Comparison of ENCODE assay signal across 8 cellular contexts in the genomic region with DNA sequence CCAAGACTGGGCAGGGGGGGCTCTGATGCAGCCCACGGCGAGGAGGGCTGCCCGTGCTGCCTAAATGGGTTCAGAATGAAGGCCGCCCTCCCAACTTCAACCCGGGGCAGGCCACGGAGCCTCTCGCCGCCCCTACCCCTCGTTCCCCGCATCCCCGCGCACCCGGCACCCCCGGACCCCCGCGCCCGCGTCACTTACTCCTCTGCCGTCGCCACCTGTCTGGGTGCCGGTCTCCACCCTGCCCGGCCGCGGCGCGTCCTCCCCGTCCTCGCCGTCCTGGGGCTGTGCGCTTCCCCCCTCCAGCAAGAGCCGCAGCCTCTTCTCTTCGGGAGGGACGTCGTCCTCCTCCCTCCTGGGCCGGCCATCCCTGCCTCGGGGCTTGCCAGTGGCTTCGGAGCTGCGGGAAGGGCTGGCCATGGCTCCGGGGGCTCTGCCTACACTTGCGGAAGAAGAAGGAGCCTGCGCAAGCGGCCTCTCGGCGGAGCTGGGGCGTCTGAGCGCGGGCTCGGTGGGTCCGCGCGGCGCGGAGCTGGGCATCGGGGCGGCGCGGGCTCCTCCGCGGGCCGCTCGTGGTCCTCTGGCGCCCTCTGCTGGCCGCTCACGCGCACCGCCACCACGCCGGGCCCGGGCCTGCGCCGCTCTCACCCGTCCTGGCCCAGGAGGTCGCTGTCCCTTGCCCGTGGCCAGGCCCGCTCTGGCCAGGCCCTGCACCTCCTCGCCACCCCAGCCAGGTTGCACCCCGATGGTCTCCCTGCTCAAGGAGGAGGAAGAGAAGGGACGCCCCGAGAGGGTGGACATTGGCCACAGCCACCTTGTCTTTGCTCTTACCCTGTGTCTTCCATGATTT. TPM values are rescaled to one million over a fixed set of nuclear protein-coding genes. Genes with fewer than 3 reads are reported as not detected.
DNase-seq lines count a peak whose midpoint lies in the region; ATAC-seq and TF ChIP-seq lines count a peak whose summit lies in the region.
"Not testable (repeated sequence)": the region's sequence is repeated elsewhere in the genome, so short reads cannot be mapped to it uniquely, and the experiment has no call there.

No MANE protein-coding gene starts in this region.

- not testable (repeated sequence) for H3K27me3 ChIP-seq in RWPE2 (ENCODE audit: insufficient read depth, poor library complexity, severe bottlenecking); upper lobe of left lung

- H3K4me3 ChIP-seq in Jurkat, Clone E6-1 (ENCODE audit: low read length) = peak overlapping the region; percentile 24
- not testable (repeated sequence) for H3K4me3 ChIP-seq in RWPE2 (ENCODE audit: severe bottlenecking)
- H3K4me3 ChIP-seq in skin epidermis (peak overlapping the region in 4 of 7 experiments; percentile 22 to 48 (median 35)), upper lobe of left lung (peak overlapping the region in 3 of 4 donors; percentile 38 to 48 (median 47))

- not testable (repeated sequence) for H3K9me3 ChIP-seq in RWPE2 (ENCODE audit: severe bottlenecking); upper lobe of left lung

- DNase-seq in G401 (ENCODE audit: low spot score) (peak; percentile 27), activated T-cell treated with anti-CD3 and anti-CD28 coated beads for 48 hours (ENCODE audit: low read depth) (peak; percentile 68), left colon (peak in 1 of 2 donors; percentile 60), upper lobe of left lung (peak; percentile 77 to 97)
- DNase-seq in Jurkat, Clone E6-1 (ENCODE audit: low read depth, low spot score); RWPE2 (ENCODE audit: low spot score): not testable (repeated sequence)
- peak; percentile 59 for DNase-seq in effector CD4-positive, alpha-beta T cell

- TF ChIP-seq POLR2A in upper lobe of left lung (IDR thresholded peaks at IDR 0.05) = not testable (repeated sequence)

- 7% methylated on average over 20 of the region's 79 CpGs; no CpG with 5 or more reads in 1 of the 2 donors for WGBS in upper lobe of left lung, 2 donors

- intact Hi-C loops in left colon (cut with DNase I, micrococcal nuclease) = not testable (repeated sequence)

- H3K36me3 ChIP-seq in RWPE2 (ENCODE audit: low read depth); upper lobe of left lung: not testable (repeated sequence)

- not testable (repeated sequence) for H3K4me1 ChIP-seq in RWPE2 (ENCODE audit: insufficient read depth, poor library complexity, severe bottlenecking); upper lobe of left lung

- H3K27ac ChIP-seq in RWPE2 (ENCODE audit: poor library complexity, severe bottlenecking) = not testable (repeated sequence)
- H3K27ac ChIP-seq in skin epidermis (peak overlapping the region in 2 of 21 experiments; percentile 14 to 26), upper lobe of left lung (peak overlapping the region in 1 of 4 donors; percentile 66)

- TF ChIP-seq EP300 in upper lobe of left lung (IDR thresholded peaks at IDR 0.05) = not testable (repeated sequence)

- in situ Hi-C loops in G401 (cut with HindIII; ENCODE audit: low sequenced_read_pairs) = not testable (repeated sequence)

- ATAC-seq in RWPE2 (ENCODE audit: low read depth) (peak; percentile 84), left colon (peak; percentile 83), upper lobe of left lung (ENCODE audit: low FRiP score in 2 of 2) (peak in 1 of 2 donors; percentile 95)

- TF ChIP-seq CTCF in RWPE2 (IDR thresholded peaks at IDR 0.05; ENCODE audit: poor library complexity, severe bottlenecking) = peak; percentile 41
- peak in 5 of 6 experiments; percentile 30 to 88 (median 42) for TF ChIP-seq CTCF in upper lobe of left lung (IDR thresholded peaks at IDR 0.05)

RNA-seq across cellular contexts. Expression of a gene that starts 59.3 kb away (rescaled TPM):
- not detected in 2 replicates for total RNA-seq in G401 (2014; rRNA removed; shearing (Covaris generic))
- polyA plus RNA-seq in Jurkat, Clone E6-1 (2012; ENCODE audit: insufficient read depth, insufficient read length) = not detected
- total RNA-seq in left colon (not detected), upper lobe of left lung (under 1 TPM in 4 of 6 donors, not detected in 2; 0.49 to 0.98 (median 0.77) TPM)
